ENCODE assay signal across 8 cellular contexts in the genomic region with DNA sequence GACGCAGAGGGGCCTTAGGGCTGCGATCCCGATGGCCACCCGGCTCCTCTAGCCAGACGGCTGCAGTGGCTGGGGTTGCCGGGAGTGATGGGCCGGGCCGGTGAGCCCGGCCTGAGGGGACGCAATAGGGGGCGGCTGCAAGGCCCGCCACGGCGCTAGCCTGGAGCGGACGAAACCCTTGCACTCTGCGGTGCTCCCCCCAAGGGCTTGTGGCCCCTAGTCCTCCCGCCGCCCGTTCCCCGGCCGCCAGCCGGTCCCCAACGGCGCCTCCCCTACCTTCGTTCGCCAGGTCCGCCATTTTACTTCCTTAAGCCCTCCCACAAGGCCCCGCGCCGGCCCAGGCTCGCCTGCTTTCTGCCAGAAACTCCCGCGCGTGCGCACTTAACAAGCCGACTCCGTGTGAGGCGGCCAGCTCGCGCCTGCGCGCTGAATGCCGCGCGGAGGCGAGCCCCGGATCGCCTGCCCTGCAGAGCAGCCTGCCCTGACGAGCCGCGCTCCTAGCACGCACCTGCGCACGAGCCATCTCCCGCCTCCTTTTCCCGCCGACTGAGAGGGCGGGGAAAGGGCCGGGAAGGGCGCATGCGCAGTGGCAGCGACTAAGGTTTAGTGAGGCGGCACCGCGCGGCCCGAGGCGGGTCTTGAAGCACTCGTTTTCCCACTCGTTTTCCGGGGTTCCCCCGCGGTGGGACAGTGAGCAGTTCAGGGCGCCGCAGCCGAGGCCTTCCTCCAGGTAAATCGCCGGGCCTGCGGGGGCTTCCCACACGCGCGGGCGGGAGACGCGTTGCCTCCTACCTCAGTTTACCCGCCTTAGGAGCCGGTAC. TPM values are rescaled to one million over a fixed set of nuclear protein-coding genes. Genes with fewer than 3 reads are reported as not detected.
DNase-seq lines count a peak whose midpoint lies in the region; TF ChIP-seq lines count a peak whose summit lies in the region.

A gene with protein sequence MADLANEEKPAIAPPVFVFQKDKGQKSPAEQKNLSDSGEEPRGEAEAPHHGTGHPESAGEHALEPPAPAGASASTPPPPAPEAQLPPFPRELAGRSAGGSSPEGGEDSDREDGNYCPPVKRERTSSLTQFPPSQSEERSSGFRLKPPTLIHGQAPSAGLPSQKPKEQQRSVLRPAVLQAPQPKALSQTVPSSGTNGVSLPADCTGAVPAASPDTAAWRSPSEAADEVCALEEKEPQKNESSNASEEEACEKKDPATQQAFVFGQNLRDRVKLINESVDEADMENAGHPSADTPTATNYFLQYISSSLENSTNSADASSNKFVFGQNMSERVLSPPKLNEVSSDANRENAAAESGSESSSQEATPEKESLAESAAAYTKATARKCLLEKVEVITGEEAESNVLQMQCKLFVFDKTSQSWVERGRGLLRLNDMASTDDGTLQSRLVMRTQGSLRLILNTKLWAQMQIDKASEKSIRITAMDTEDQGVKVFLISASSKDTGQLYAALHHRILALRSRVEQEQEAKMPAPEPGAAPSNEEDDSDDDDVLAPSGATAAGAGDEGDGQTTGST (minus strand): TSS at position 356 of the 821 bp plus-strand sequence. CDS start 58 bp downstream, at position 298.

- H3K4me3 ChIP-seq in MG63, result peak within 1 kb of the TSS; percentile 75
- H3K4me3 ChIP-seq in neural cell (ENCODE audit: low read length), result peak within 1 kb of the TSS; percentile 98
- peak within 1 kb of the TSS; percentile 78 to 100 (median 96) for H3K4me3 ChIP-seq in stomach

- H3K18ac ChIP-seq in H9 (ENCODE audit: insufficient read length, low read depth, low read length), result peak within 1 kb of the TSS; percentile 89

- H4K20me1 ChIP-seq in H9 (ENCODE audit: control insufficient read depth, insufficient read depth, insufficient read length), result no peaks in the 10 kb centered on the region
- no peaks in the 10 kb centered on the region for H4K20me1 ChIP-seq in neural cell (ENCODE audit: insufficient read depth)

- H3K4me3 Mint-ChIP-seq in H9, result peak within 1 kb of the TSS; percentile 96 to 99

- 0 out of 2 replicates have a peak, but pooled peaks cover 4% of the 10 kb centered on the region for H3K4me1 ChIP-seq in H9 (ENCODE audit: insufficient read depth, low read length)
- peaks cover 50 to 71% (median 64%) of the 10 kb centered on the region in 4 donors for H3K4me1 ChIP-seq in stomach

- no peaks in the 10 kb centered on the region; a peak in 1 of 5 replicates for H3K9me3 Mint-ChIP-seq in H9

- intact Hi-C loops in stomach (cut with DNase I; ENCODE audit: low total_unique reads), result no loop called here

- peaks cover 2% of the 10 kb centered on the region; the same call in 1 of the 2 replicates for H3K27me3 Mint-ChIP-seq in H9 (ENCODE audit: low read depth)

- no peak within 1 kb of the TSS for H4K5ac ChIP-seq in H9 (ENCODE audit: insufficient read length, low read depth, low read length)

- H3K27ac ChIP-seq in H9 (ENCODE audit: insufficient read length, low read depth, low read length) (no peak within 1 kb of the TSS), neural cell (ENCODE audit: low read length) (peak within 1 kb of the TSS; percentile 89), stomach (peak within 1 kb of the TSS; percentile 83 to 94 (median 92))

- H2AFZ ChIP-seq in H9 (ENCODE audit: low read length) (no peak within 1 kb of the TSS), neural cell (ENCODE audit: low read depth, low read length) (peak within 1 kb of the TSS; percentile 88)

- TF ChIP-seq EP300 in neural cell (conservative IDR thresholded peaks at IDR 0.05; ENCODE audit: poor library complexity, severe bottlenecking) (peak; percentile 12), stomach (IDR thresholded peaks at IDR 0.05) (no peak)

- H3K79me1 ChIP-seq in H9 (ENCODE audit: insufficient read depth, low read depth, low read length, poor library complexity, severe bottlenecking), result peaks cover 29% of the 10 kb centered on the region

- H3K14ac ChIP-seq in H9 (ENCODE audit: insufficient read depth, low read length), result peak within 1 kb of the TSS; percentile 91

- WGBS in H9 (ENCODE audit: extremely low coverage, insufficient read length, low lambda C conversion rate), result no CpG with 5 or more reads among the region's 88 CpGs
- 0 to 1% (median 0%) methylated on average over 35 to 88 of the region's 88 CpGs for WGBS in stomach, 5 donors

- no peak for TF ChIP-seq RAD21 in neural cell (conservative IDR thresholded peaks at IDR 0.05)

- H3K9ac ChIP-seq in H9 (ENCODE audit: extremely low read depth, insufficient read length, low read length), result peak within 1 kb of the TSS; percentile 91
- peak within 1 kb of the TSS; percentile 96 for H3K9ac ChIP-seq in neural cell (ENCODE audit: low read length)

- H3K9me3 ChIP-seq in H9 (ENCODE audit: control insufficient read depth, low read depth, low read length) (no peaks in the 10 kb centered on the region), MG63 (no peaks in the 10 kb centered on the region), neural cell (ENCODE audit: low read length) (no peaks in the 10 kb centered on the region), stomach (no peaks in the 10 kb centered on the region)

- H2BK20ac ChIP-seq in H9 (ENCODE audit: low read depth, low read length, poor library complexity, severe bottlenecking), result no peak within 1 kb of the TSS

- no peak within 1 kb of the TSS for H3K4ac ChIP-seq in H9 (ENCODE audit: low read depth, low read length)

- no peak within 1 kb of the TSS for H2BK5ac ChIP-seq in H9 (ENCODE audit: insufficient read length, low read length)

- peak within 1 kb of the TSS; percentile 11 for H4K91ac ChIP-seq in H9 (ENCODE audit: insufficient read length, low read depth, low read length)

- H3K36me3 Mint-ChIP-seq in H9 (ENCODE audit: insufficient read depth in 1 of 3, low read depth in 3 of 3), result peaks cover 12 to 28% (median 21%) of the 10 kb centered on the region in 3 experiments

- H2BK15ac ChIP-seq in H9 (ENCODE audit: low read depth, low read length), result no peak within 1 kb of the TSS

- H3T11ph ChIP-seq in H9 (ENCODE audit: low read length), result no peak within 1 kb of the TSS

- H3K27me3 ChIP-seq in H9 (ENCODE audit: insufficient read depth, low read length), result no peaks in the 10 kb centered on the region; the same call in 1 of the 2 replicates
- H3K27me3 ChIP-seq in MG63, result no peaks in the 10 kb centered on the region
- no peaks in the 10 kb centered on the region for H3K27me3 ChIP-seq in neural cell (ENCODE audit: insufficient read depth, low read depth, low read length)
- no peaks in the 10 kb centered on the region for H3K27me3 ChIP-seq in stomach

- H3K9me2 ChIP-seq in neural cell (ENCODE audit: insufficient read depth, low read length), result no peaks in the 10 kb centered on the region

- DNase-seq in ELR (ENCODE audit: low read depth) (peak; percentile 98), H9 (peak; percentile 99), MG63 (peak; percentile 96), SHP77 treated with DMSO at 0.1 percent for 48 hours (lab: John Stamatoyannopoulos, UW) (peak; percentile 96), activated gamma-delta T cell (lab: John Stamatoyannopoulos, UW) (peak; percentile 99), fibroblast of the conjunctiva (ENCODE audit: low read depth) (peak; percentile 100), stomach (peak; percentile 100)

- peaks cover 36% of the 10 kb centered on the region for H3K79me2 ChIP-seq in H9 (ENCODE audit: insufficient read depth, low read length)
- H3K79me2 ChIP-seq in neural cell (replicated peaks; ENCODE audit: insufficient read depth, low read length), result peaks cover 47% of the 10 kb centered on the region

- H3F3A ChIP-seq in neural cell (ENCODE audit: insufficient read depth, low read length, poor library complexity, severe bottlenecking), result no peaks in the 10 kb centered on the region

- TF ChIP-seq POLR2A in stomach (IDR thresholded peaks at IDR 0.05), result peak in 1 of 4 donors; percentile 12

- no peak within 1 kb of the TSS for H2AK5ac ChIP-seq in H9 (ENCODE audit: insufficient read length, low read length)

- H3K23me2 ChIP-seq in H9 (ENCODE audit: insufficient read length, low read depth, low read length, poor library complexity, severe bottlenecking), result peaks cover 7% of the 10 kb centered on the region

- H3K23ac ChIP-seq in H9 (ENCODE audit: insufficient read length, low read depth, low read length), result no peak within 1 kb of the TSS

- no peak within 1 kb of the TSS for H4K8ac ChIP-seq in H9 (replicated peaks; ENCODE audit: insufficient read length, low read depth, low read length)

- H2BK120ac ChIP-seq in H9 (ENCODE audit: low read depth, low read length, poor library complexity, severe bottlenecking), result no peak within 1 kb of the TSS

- H3K36me3 ChIP-seq in MG63 (no peaks in the 10 kb centered on the region; the same call in none of the 2 replicates), neural cell (ENCODE audit: insufficient read depth, low read length) (no peaks in the 10 kb centered on the region), stomach (peaks cover 0 to 23% (median 15%) of the 10 kb centered on the region in 4 donors)

- no peak for TF ChIP-seq CTCF in H9 (conservative IDR thresholded peaks at IDR 0.05)
- TF ChIP-seq CTCF in neural cell (IDR thresholded peaks at IDR 0.05; ENCODE audit: poor library complexity, severe bottlenecking), result no peak
- TF ChIP-seq CTCF in stomach (IDR thresholded peaks at IDR 0.05), result peak in 1 of 7 experiments; percentile 18

- H3K4me2 ChIP-seq in H9 (ENCODE audit: insufficient read depth, insufficient read length, low read length) (peak within 1 kb of the TSS; percentile 95), neural cell (ENCODE audit: low read length) (peak within 1 kb of the TSS; percentile 91)

- peak within 1 kb of the TSS; percentile 81 to 96 (median 92) for H3K27ac Mint-ChIP-seq in H9

- H3K56ac ChIP-seq in H9 (ENCODE audit: insufficient read length, low read depth, low read length), result no peak within 1 kb of the TSS

- peaks cover 28 to 36% of the 10 kb centered on the region in 2 experiments for H3K4me1 Mint-ChIP-seq in H9

- no peak within 1 kb of the TSS for H2BK12ac ChIP-seq in H9 (ENCODE audit: insufficient read length, low read depth, low read length)

TF ChIP-seq in neural cell, 6 proteins besides CTCF, POLR2A, EP300 and RAD21 (continues in another document):
- TF ChIP-seq EZH2 (IDR thresholded peaks at IDR 0.05; ENCODE audit: borderline replicate concordance, insufficient read depth, low read length, poor library complexity, severe bottlenecking) (no peak), MXI1 (conservative IDR thresholded peaks at IDR 0.05; ENCODE audit: poor library complexity, severe bottlenecking) (no peak), TAF1 (IDR thresholded peaks at IDR 0.05; ENCODE audit: low read depth) (peak; percentile 97), POLR2AphosphoS5 (IDR thresholded peaks at IDR 0.05) (peak; percentile 94), SMC3 (conservative IDR thresholded peaks at IDR 0.05; ENCODE audit: poor library complexity) (no peak)

RNA-seq across cellular contexts. Expression of the gene that starts here (rescaled TPM):
- 86.5 and 89.9 TPM in 2 replicates for total RNA-seq in H9 (2021)
- total RNA-seq in MG63 (2014; rRNA removed; shearing (Covaris generic); ENCODE audit: low replicate concordance), result 43.4 and 54.4 TPM in 2 replicates
- polyA plus RNA-seq in neural cell, result 53.6 and 67.6 TPM in 2 replicates
- 61.6 and 68.3 TPM in 2 replicates for polyA minus RNA-seq in neural cell
- 100 to 1,000 TPM in 2 of 5 donors, 10 to 100 TPM in 3; 28.6 to 235 (median 85.9) TPM for total RNA-seq in stomach
- 10 to 100 TPM; 27.7 to 34.4 (median 31.2) TPM for polyA plus RNA-seq in stomach
